8 cellular contexts compared by ENCODE assay signal in genomic region chr3:4494807-4495200, GRCh38. TPM values are rescaled to one million over a fixed set of nuclear protein-coding genes. Genes with fewer than 3 reads are reported as not detected.
DNase-seq lines count a peak whose midpoint lies in the region; ATAC-seq and TF ChIP-seq lines count a peak whose summit lies in the region.

No MANE protein-coding gene starts in this region.

- no peaks in the 10 kb centered on the region; the same call in none of the 2 replicates for H3K36me3 ChIP-seq in BE2C
- H3K36me3 ChIP-seq in SU-DHL-6 (ENCODE audit: low read length) = no peaks in the 10 kb centered on the region
- H3K36me3 ChIP-seq in lower lobe of right lung = peaks cover 5% of the 10 kb centered on the region

- ATAC-seq in GM21528 (IDR thresholded peaks at IDR 0.05; ENCODE audit: low FRiP score, unreplicated experiment) (peak; percentile 22), lower lobe of right lung (no peak), GM19463 (IDR thresholded peaks at IDR 0.05; ENCODE audit: unreplicated experiment) (no peak)

- no peak for TF ChIP-seq CTCF in BE2C (IDR thresholded peaks at IDR 0.05; ENCODE audit: low read depth, low read length)
- TF ChIP-seq CTCF in SU-DHL-6 (IDR thresholded peaks at IDR 0.05; ENCODE audit: insufficient read depth, low read length, poor library complexity, severe bottlenecking) = no peak
- no peak for TF ChIP-seq CTCF in lower lobe of right lung (IDR thresholded peaks at IDR 0.05)

- H3K4me2 ChIP-seq in SU-DHL-6 (ENCODE audit: low read depth, low read length, poor library complexity, severe bottlenecking) = peak overlapping the region; percentile 99

- peak overlapping the region; percentile 98 for H2AFZ ChIP-seq in SU-DHL-6 (ENCODE audit: low read depth, low read length, severe bottlenecking)

- H3K9me3 ChIP-seq in BE2C (no peaks in the 10 kb centered on the region), SU-DHL-6 (ENCODE audit: insufficient read depth, low read length) (no peaks in the 10 kb centered on the region), lower lobe of right lung (no peaks in the 10 kb centered on the region)

- H3K27ac ChIP-seq in SU-DHL-6 (ENCODE audit: low read depth, low read length) (no peak overlapping the region), lower lobe of right lung (peak overlapping the region; percentile 84)

- H3K4me3 ChIP-seq in BE2C (ENCODE audit: low read depth, low read length) = peak overlapping the region; percentile 81
- H3K4me3 ChIP-seq in SU-DHL-6 (ENCODE audit: insufficient read depth, low read length, poor library complexity, severe bottlenecking) = peak overlapping the region; percentile 72
- peak overlapping the region; percentile 69 for H3K4me3 ChIP-seq in lower lobe of right lung

- DNase-seq in BE2C = no peak
- DNase-seq in lower lobe of right lung = no peak
- DNase-seq in glomerular visceral epithelial cell (ENCODE audit: extremely low spot score) = no peak
- no peak for DNase-seq in NCI-H1092 treated with DMSO at 0.1 percent for 48 hours (lab: John Stamatoyannopoulos, UW)
- DNase-seq in NCI-H2227 (lab: John Stamatoyannopoulos, UW; ENCODE audit: unreplicated experiment) = no peak

- H3K9ac ChIP-seq in SU-DHL-6 (ENCODE audit: low read length) = peak overlapping the region; percentile 69

- H3K27me3 ChIP-seq in BE2C (no peaks in the 10 kb centered on the region), SU-DHL-6 (ENCODE audit: low read length) (no peaks in the 10 kb centered on the region), lower lobe of right lung (ENCODE audit: low read depth) (no peaks in the 10 kb centered on the region)

- no peaks in the 10 kb centered on the region for H3K4me1 ChIP-seq in BE2C
- H3K4me1 ChIP-seq in lower lobe of right lung = peaks cover 27% of the 10 kb centered on the region

- H3K79me2 ChIP-seq in SU-DHL-6 (ENCODE audit: insufficient read depth, low read length) = no peaks in the 10 kb centered on the region

- peaks cover 13% of the 10 kb centered on the region for H3F3A ChIP-seq in SU-DHL-6 (ENCODE audit: insufficient read depth)

- H4K20me1 ChIP-seq in SU-DHL-6 (ENCODE audit: low read depth, low read length) = no peaks in the 10 kb centered on the region

- no peaks in the 10 kb centered on the region for H3K9me2 ChIP-seq in SU-DHL-6 (replicated peaks; ENCODE audit: insufficient read depth, low read length)

- intact Hi-C loops in lower lobe of right lung (cut with DNase I) = no loop called here

RNA-seq across cellular contexts. Expression of gene ITPR1, which starts 1.7 kb away (rescaled TPM):
- 37.1 TPM for polyA plus RNA-seq in BE2C (2012; ENCODE audit: insufficient read depth, insufficient read length, low read depth)
- 69.1 TPM for total RNA-seq in lower lobe of right lung

RNA-seq across cellular contexts. Expression of gene SUMF1, which starts 27.7 kb away (rescaled TPM):
- 2.4 TPM for polyA plus RNA-seq in BE2C (2012; ENCODE audit: insufficient read depth, insufficient read length, low read depth)
- total RNA-seq in lower lobe of right lung = 35.4 TPM
